Comparison of ENCODE assay signal across 11 cellular contexts in genomic region chr21:17708541-17709265, GRCh38.
DNase-seq lines count a peak whose midpoint lies in the region; ATAC-seq and TF ChIP-seq lines count a peak whose summit lies in the region.
"Had no signal": no experiment of that assay in that cellular context is flagged by ENCODE, and none has a peak within 500 bp of the region (broad histone marks: within the 10 kb centered on the region; RNA-seq: fewer than 3 reads in every experiment).

No MANE protein-coding gene starts in this region.

- H3K36me3 Mint-ChIP-seq in T-helper 2 cell treated with Interferon-gamma antibody and Interleukin-4, amounts not matched to agents 5 μg/mL and 100 μg/mL, for 36 hours (ENCODE audit: low read depth), result peaks cover 6% of the 10 kb centered on the region

- TF ChIP-seq POLR2A in gastroesophageal sphincter (IDR thresholded peaks at IDR 0.05), result no peak

- no peak overlapping the region for H2AFZ ChIP-seq in OCI-LY3 (ENCODE audit: low read depth, low read length)

- DNase-seq in GM06990 (ENCODE audit: extremely low read depth, insufficient read length), result peak; percentile 7
- DNase-seq in effector CD8-positive, alpha-beta T cell (lab: John Stamatoyannopoulos, UW), result no peak
- DNase-seq in T-helper 2 cell treated with Interferon-gamma antibody and Interleukin-4, amounts not matched to agents 5 μg/mL and 100 μg/mL, for 36 hours (ENCODE audit: low spot score), result no peak
- no peak for DNase-seq in SKM-1 treated with dmso at 0.1 percent for 144 hours (lab: John Stamatoyannopoulos, UW; ENCODE audit: unreplicated experiment)
- DNase-seq: activated CD4-positive, CD25-positive, alpha-beta regulatory T cell had no signal

- H3K9me3 ChIP-seq in OCI-LY3 (ENCODE audit: insufficient read depth, low read length) (no peaks in the 10 kb centered on the region), gastroesophageal sphincter (peaks cover 0 to 4% (median 0%) of the 10 kb centered on the region in 3 donors)

- WGBS in gastroesophageal sphincter (ENCODE audit: low coverage in 1 of 2), 2 donors, result 64 to 70% methylated on average over 5 of the region's 5 CpGs

- H3K4me2 ChIP-seq in OCI-LY3 (ENCODE audit: low read length), result peak overlapping the region; percentile 55; the same call in 1 of the 2 replicates
- H3K4me2 ChIP-seq: BLaER1, smooth muscle cell had no signal

- H3K79me2 ChIP-seq in OCI-LY3 (ENCODE audit: low read length), result no peaks in the 10 kb centered on the region

- peak; percentile 48 for ATAC-seq in GM19463 (IDR thresholded peaks at IDR 0.05; ENCODE audit: unreplicated experiment)
- peak; percentile 53 for ATAC-seq in HG02970 (IDR thresholded peaks at IDR 0.05; ENCODE audit: low FRiP score, unreplicated experiment)
- ATAC-seq in gastroesophageal sphincter, result no peak

- H3K36me3 ChIP-seq in GM06990 (ENCODE audit: control insufficient read depth, insufficient read depth, low read length) (no peaks in the 10 kb centered on the region), OCI-LY3 (replicated peaks; ENCODE audit: low read depth, low read length) (no peaks in the 10 kb centered on the region), gastroesophageal sphincter (no peaks in the 10 kb centered on the region)
- H3K36me3 ChIP-seq: BLaER1 had no signal

- TF ChIP-seq CTCF in GM06990 (IDR thresholded peaks at IDR 0.05; ENCODE audit: insufficient read depth, low read length, poor library complexity, severe bottlenecking), result no peak
- no peak for TF ChIP-seq CTCF in OCI-LY3 (IDR thresholded peaks at IDR 0.05; ENCODE audit: low read depth, low read length)
- no peak for TF ChIP-seq CTCF in gastroesophageal sphincter (IDR thresholded peaks at IDR 0.05)

- H3K4me3 Mint-ChIP-seq in T-helper 2 cell treated with Interferon-gamma antibody and Interleukin-4, amounts not matched to agents 5 μg/mL and 100 μg/mL, for 36 hours, result no peak overlapping the region

- H3K27me3 ChIP-seq in GM06990 (replicated peaks; ENCODE audit: control insufficient read depth, insufficient read depth, low read length) (no peaks in the 10 kb centered on the region), OCI-LY3 (ENCODE audit: low read depth, low read length) (no peaks in the 10 kb centered on the region), gastroesophageal sphincter (peaks cover 5% of the 10 kb centered on the region)
- H3K27me3 ChIP-seq: BLaER1 had no signal

- TF ChIP-seq EP300 in gastroesophageal sphincter (IDR thresholded peaks at IDR 0.05), result no peak

- no peak overlapping the region for H3K27ac ChIP-seq in OCI-LY3 (ENCODE audit: low read length)
- no peak overlapping the region for H3K27ac ChIP-seq in gastroesophageal sphincter
- H3K27ac ChIP-seq: BLaER1 had no signal

- H3K4me3 ChIP-seq in GM06990 (replicated peaks; ENCODE audit: low read depth, low read length) (no peak overlapping the region), OCI-LY3 (ENCODE audit: low read length) (no peak overlapping the region), gastroesophageal sphincter (no peak overlapping the region)
- H3K4me3 ChIP-seq: BLaER1, smooth muscle cell had no signal

- H3K9ac ChIP-seq in OCI-LY3 (ENCODE audit: low read length), result no peak overlapping the region
- H3K9ac ChIP-seq: BLaER1 had no signal

- H3K9me3 Mint-ChIP-seq in T-helper 2 cell treated with Interferon-gamma antibody and Interleukin-4, amounts not matched to agents 5 μg/mL and 100 μg/mL, for 36 hours, result peaks cover 35% of the 10 kb centered on the region

- no peaks in the 10 kb centered on the region for H4K20me1 ChIP-seq in OCI-LY3 (ENCODE audit: insufficient read depth, low read length)
- H4K20me1 ChIP-seq: BLaER1 had no signal

- peaks cover 29% of the 10 kb centered on the region for H3K27me3 Mint-ChIP-seq in T-helper 2 cell treated with Interferon-gamma antibody and Interleukin-4, amounts not matched to agents 5 μg/mL and 100 μg/mL, for 36 hours (ENCODE audit: low read depth)

- H3K27ac Mint-ChIP-seq in T-helper 2 cell treated with Interferon-gamma antibody and Interleukin-4, amounts not matched to agents 5 μg/mL and 100 μg/mL, for 36 hours, result no peak overlapping the region

- H3K4me1 ChIP-seq in OCI-LY3 (ENCODE audit: low read length), result peaks cover 19% of the 10 kb centered on the region
- H3K4me1 ChIP-seq in gastroesophageal sphincter, result no peaks in the 10 kb centered on the region
- H3K4me1 ChIP-seq: BLaER1 had no signal

- peaks cover 22% of the 10 kb centered on the region for H3K4me1 Mint-ChIP-seq in T-helper 2 cell treated with Interferon-gamma antibody and Interleukin-4, amounts not matched to agents 5 μg/mL and 100 μg/mL, for 36 hours (ENCODE audit: low read depth)
